Comparison of ENCODE assay signal across 3 cellular contexts in the genomic region with DNA sequence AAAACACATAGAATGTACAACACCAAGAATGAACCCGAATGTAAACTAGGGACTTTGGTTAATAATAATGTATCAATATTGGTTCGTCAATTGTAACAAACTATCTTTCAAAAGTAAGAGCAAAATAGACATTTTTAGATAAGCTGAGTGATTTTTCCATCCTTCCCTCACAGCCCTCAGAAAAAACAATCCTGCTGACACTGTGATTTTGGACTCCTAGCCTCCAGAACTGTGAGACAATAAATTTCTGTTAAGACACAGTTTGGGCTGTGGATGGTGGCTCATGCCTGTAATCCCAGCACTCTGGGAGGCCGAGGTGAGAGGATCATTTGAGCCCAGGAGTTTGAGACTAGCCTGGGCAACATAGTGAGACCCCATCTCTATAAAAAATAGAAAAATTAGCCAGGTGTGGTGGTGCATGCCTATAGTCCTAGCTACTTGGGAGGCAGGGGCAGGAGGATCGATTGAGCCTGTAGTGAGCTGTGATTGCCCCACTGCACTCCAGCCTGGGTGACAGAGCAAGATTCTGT. TPM values are rescaled to one million over a fixed set of nuclear protein-coding genes. Genes with fewer than 3 reads are reported as not detected.
"Had no signal": no experiment of that assay in that cellular context is flagged by ENCODE, and none has a peak within 500 bp of the region (broad histone marks: within the 10 kb centered on the region; RNA-seq: fewer than 3 reads in every experiment).

No MANE protein-coding gene starts in this region.

RNA-seq across cellular contexts. Expression of a gene that starts 55.2 kb away (rescaled TPM):
- total RNA-seq: left ventricle myocardium inferior had no signal
- polyA plus RNA-seq: immature natural killer cell; naive thymus-derived CD4-positive, alpha-beta T cell had no signal
